In the genomic region with DNA sequence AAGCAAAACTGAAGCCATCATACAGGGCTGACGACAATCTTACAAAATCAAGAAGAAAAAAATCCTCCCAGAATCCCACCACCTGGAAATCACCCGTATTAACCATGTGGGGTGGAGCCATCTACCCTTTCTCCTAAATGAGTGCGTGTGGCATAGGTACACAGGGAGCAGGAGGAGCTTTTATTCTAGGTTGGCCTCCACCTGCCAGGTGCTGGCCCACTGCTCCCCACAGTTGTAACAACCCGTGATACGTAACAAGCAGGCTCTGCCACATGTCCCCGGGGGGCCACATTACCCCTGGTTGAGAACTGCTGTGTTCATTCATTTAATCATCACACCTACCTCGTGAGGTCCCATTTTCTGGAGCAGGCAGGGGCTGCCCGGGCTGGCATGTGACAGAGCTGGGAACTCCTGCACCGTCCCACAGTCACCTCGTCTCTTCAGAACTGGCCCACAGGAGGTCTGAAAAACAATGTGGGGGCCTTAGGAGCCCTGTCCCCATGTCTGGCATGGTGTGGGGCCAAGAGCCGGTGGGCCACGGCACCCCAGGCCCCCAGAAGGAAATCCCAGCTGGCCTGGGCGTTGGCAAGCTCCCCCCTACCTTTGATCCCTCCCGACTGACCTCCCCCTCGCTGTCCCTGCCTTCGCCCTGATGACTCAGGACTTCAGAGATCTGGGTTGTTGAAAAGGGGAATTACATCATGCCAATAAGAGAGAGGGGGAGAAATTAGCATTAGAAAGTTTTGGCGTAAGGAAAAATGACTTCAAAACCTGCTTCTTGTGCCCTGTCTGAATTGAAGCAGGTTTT, we compare ENCODE assay signal across 1 cellular context.
TF ChIP-seq lines count a peak whose summit lies in the region.

No MANE protein-coding gene starts in this region.

TF ChIP-seq in K562, 482 proteins besides CTCF, POLR2A, EP300 and RAD21 (continued from another document and continues in another):
- TF ChIP-seq TCF7 (IDR thresholded peaks at IDR 0.05; ENCODE audit: borderline replicate concordance) (peak; percentile 97), ZNF764 (CRISPR knock-in tag; IDR thresholded peaks at IDR 0.05; ENCODE audit: low read depth) (no peak), EHMT2 (IDR thresholded peaks at IDR 0.05) (no peak), PTTG1 (tag; IDR thresholded peaks at IDR 0.05; ENCODE audit: low read depth) (0 out of 2 replicates have a peak, but pooled peaks have one; percentile 43), SAFB (IDR thresholded peaks at IDR 0.05; ENCODE audit: borderline replicate concordance, low read depth, low read length) (no peak), ZNF699 (CRISPR knock-in tag; IDR thresholded peaks at IDR 0.05; ENCODE audit: insufficient replicate concordance) (no peak), PHF8 (IDR thresholded peaks at IDR 0.05; ENCODE audit: borderline replicate concordance, low read length) (no peak), MYNN (IDR thresholded peaks at IDR 0.05) (0 out of 2 replicates have a peak, but pooled peaks have one; percentile 43), MYNN (CRISPR knock-in tag; IDR thresholded peaks at IDR 0.05) (no peak), FOXA1 (IDR thresholded peaks at IDR 0.05; ENCODE audit: borderline replicate concordance) (no peak), HIVEP1 (CRISPR knock-in tag; IDR thresholded peaks at IDR 0.05) (no peak), ZNF140 (CRISPR knock-in tag; IDR thresholded peaks at IDR 0.05) (no peak), ZNF644 (tag; IDR thresholded peaks at IDR 0.05; ENCODE audit: low read depth) (no peak), RFX7 (CRISPR knock-in tag; IDR thresholded peaks at IDR 0.05) (no peak), ZKSCAN1 (IDR thresholded peaks at IDR 0.05; ENCODE audit: low read depth, low read length) (no peak; the same call in 1 of the 2 replicates), SMARCA5 (IDR thresholded peaks at IDR 0.05) (no peak), POU5F1 (IDR thresholded peaks at IDR 0.05; ENCODE audit: borderline replicate concordance, low read depth, low read length, partially characterized antibody) (no peak), CHCHD3 (CRISPR knock-in tag; IDR thresholded peaks at IDR 0.05) (no peak), NFRKB (IDR thresholded peaks at IDR 0.05; ENCODE audit: low read depth) (0 out of 2 replicates have a peak, but pooled peaks have one; percentile 72), MEF2D (tag; conservative IDR thresholded peaks at IDR 0.05; ENCODE audit: low read depth) (no peak; the same call in 1 of the 2 replicates), CCNT2 (IDR thresholded peaks at IDR 0.05; ENCODE audit: borderline replicate concordance, extremely low read depth, insufficient read length, low read depth, low read length) (no peak), SMAD1 (IDR thresholded peaks at IDR 0.05; ENCODE audit: low read depth, low read length, partially characterized antibody) (no peak), NCOA1 (IDR thresholded peaks at IDR 0.05; ENCODE audit: low read depth) (no peak)
- TF ChIP-seq, protein P1, sequence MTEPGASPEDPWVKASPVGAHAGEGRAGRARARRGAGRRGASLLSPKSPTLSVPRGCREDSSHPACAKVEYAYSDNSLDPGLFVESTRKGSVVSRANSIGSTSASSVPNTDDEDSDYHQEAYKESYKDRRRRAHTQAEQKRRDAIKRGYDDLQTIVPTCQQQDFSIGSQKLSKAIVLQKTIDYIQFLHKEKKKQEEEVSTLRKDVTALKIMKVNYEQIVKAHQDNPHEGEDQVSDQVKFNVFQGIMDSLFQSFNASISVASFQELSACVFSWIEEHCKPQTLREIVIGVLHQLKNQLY (CRISPR knock-in tag; conservative IDR thresholded peaks at IDR 0.05): no peak
- TF ChIP-seq, protein P2, sequence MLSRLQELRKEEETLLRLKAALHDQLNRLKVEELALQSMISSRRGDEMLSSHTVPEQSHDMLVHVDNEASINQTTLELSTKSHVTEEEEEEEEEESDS (CRISPR knock-in tag; IDR thresholded peaks at IDR 0.05): no peak
- TF ChIP-seq, protein P3, sequence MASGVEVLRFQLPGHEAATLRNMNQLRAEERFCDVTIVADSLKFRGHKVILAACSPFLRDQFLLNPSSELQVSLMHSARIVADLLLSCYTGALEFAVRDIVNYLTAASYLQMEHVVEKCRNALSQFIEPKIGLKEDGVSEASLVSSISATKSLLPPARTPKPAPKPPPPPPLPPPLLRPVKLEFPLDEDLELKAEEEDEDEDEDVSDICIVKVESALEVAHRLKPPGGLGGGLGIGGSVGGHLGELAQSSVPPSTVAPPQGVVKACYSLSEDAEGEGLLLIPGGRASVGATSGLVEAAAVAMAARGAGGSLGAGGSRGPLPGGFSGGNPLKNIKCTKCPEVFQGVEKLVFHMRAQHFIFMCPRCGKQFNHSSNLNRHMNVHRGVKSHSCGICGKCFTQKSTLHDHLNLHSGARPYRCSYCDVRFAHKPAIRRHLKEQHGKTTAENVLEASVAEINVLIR (CRISPR knock-in tag; IDR thresholded peaks at IDR 0.05): no peak
- TF ChIP-seq, protein P4, sequence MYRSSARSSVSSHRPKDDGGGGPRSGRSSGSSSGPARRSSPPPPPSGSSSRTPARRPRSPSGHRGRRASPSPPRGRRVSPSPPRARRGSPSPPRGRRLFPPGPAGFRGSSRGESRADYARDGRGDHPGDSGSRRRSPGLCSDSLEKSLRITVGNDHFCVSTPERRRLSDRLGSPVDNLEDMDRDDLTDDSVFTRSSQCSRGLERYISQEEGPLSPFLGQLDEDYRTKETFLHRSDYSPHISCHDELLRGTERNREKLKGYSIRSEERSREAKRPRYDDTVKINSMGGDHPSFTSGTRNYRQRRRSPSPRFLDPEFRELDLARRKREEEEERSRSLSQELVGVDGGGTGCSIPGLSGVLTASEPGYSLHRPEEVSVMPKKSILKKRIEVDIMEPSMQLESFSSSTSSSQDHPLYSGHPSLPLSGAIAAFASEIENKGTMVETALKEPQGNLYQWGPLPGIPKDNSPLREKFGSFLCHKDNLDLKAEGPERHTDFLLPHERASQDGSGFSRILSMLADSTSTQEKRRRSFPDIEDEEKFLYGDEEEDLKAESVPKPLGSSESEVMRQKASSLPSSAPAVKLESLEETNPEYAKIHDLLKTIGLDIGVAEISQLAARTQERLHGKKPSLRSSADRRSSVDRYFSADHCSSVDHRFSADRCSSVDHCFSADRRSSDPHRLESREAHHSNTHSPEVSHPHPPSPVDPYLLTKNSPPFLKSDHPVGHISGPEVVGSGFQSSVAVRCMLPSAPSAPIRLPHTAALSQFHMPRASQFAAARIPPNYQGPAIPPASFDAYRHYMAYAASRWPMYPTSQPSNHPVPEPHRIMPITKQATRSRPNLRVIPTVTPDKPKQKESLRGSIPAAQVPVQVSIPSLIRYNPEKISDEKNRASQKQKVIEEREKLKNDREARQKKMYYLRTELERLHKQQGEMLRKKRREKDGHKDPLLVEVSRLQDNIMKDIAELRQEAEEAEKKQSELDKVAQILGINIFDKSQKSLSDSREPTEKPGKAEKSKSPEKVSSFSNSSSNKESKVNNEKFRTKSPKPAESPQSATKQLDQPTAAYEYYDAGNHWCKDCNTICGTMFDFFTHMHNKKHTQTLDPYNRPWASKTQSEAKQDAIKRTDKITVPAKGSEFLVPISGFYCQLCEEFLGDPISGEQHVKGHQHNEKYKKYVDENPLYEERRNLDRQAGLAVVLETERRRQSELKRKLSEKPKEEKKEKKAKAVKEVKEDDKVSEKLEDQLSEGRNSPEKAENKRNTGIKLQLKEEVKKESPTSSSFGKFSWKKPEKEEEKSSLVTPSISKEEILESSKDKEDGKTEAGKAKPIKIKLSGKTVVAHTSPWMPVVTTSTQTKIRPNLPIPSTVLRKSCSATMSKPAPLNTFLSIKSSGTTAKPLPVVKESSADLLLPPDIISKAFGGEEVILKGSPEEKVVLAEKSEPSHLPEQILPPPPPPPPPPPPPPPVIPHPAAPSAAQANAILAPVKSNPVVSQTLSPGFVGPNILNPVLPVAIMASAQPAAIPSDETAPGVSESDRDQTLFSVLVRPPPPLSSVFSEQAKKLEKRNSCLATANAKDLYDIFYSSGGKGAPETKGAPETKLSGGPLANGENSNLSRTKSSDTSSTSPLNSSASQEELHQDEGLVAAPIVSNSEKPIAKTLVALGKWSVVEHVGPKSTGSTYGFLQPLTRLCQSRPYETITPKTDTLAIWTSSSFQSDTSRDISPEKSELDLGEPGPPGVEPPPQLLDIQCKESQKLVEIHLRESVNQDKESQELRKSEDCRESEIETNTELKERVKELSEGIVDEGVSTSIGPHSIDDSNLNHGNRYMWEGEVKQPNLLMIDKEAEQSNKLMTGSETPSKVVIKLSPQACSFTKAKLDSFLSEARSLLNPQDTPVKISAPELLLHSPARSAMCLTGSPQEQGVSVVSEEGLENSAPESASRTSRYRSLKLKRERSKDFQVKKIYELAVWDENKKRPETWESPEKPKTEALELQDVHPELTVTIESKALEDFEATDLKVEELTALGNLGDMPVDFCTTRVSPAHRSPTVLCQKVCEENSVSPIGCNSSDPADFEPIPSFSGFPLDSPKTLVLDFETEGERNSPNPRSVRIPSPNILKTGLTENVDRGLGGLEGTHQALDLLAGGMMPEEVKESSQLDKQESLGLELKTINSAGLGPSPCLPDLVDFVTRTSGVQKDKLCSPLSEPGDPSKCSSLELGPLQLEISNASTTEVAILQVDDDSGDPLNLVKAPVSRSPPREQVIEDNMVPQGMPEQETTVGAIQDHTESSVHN (IDR thresholded peaks at IDR 0.05; ENCODE audit: borderline replicate concordance in 1 of 2, low read depth in 1 of 2): 0 out of 4 replicates have a peak, but pooled peaks of 1 of the 2 experiments have one; percentile 18
- TF ChIP-seq, protein P5, sequence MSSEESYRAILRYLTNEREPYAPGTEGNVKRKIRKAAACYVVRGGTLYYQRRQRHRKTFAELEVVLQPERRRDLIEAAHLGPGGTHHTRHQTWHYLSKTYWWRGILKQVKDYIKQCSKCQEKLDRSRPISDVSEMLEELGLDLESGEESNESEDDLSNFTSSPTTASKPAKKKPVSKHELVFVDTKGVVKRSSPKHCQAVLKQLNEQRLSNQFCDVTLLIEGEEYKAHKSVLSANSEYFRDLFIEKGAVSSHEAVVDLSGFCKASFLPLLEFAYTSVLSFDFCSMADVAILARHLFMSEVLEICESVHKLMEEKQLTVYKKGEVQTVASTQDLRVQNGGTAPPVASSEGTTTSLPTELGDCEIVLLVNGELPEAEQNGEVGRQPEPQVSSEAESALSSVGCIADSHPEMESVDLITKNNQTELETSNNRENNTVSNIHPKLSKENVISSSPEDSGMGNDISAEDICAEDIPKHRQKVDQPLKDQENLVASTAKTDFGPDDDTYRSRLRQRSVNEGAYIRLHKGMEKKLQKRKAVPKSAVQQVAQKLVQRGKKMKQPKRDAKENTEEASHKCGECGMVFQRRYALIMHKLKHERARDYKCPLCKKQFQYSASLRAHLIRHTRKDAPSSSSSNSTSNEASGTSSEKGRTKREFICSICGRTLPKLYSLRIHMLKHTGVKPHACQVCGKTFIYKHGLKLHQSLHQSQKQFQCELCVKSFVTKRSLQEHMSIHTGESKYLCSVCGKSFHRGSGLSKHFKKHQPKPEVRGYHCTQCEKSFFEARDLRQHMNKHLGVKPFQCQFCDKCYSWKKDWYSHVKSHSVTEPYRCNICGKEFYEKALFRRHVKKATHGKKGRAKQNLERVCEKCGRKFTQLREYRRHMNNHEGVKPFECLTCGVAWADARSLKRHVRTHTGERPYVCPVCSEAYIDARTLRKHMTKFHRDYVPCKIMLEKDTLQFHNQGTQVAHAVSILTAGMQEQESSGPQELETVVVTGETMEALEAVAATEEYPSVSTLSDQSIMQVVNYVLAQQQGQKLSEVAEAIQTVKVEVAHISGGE (CRISPR knock-in tag; IDR thresholded peaks at IDR 0.05): no peak
- TF ChIP-seq, protein P6, sequence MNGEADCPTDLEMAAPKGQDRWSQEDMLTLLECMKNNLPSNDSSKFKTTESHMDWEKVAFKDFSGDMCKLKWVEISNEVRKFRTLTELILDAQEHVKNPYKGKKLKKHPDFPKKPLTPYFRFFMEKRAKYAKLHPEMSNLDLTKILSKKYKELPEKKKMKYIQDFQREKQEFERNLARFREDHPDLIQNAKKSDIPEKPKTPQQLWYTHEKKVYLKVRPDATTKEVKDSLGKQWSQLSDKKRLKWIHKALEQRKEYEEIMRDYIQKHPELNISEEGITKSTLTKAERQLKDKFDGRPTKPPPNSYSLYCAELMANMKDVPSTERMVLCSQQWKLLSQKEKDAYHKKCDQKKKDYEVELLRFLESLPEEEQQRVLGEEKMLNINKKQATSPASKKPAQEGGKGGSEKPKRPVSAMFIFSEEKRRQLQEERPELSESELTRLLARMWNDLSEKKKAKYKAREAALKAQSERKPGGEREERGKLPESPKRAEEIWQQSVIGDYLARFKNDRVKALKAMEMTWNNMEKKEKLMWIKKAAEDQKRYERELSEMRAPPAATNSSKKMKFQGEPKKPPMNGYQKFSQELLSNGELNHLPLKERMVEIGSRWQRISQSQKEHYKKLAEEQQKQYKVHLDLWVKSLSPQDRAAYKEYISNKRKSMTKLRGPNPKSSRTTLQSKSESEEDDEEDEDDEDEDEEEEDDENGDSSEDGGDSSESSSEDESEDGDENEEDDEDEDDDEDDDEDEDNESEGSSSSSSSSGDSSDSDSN (IDR thresholded peaks at IDR 0.05; ENCODE audit: borderline replicate concordance in 1 of 2, low read depth in 2 of 2, low read length in 2 of 2): no peak
- TF ChIP-seq, protein P7, sequence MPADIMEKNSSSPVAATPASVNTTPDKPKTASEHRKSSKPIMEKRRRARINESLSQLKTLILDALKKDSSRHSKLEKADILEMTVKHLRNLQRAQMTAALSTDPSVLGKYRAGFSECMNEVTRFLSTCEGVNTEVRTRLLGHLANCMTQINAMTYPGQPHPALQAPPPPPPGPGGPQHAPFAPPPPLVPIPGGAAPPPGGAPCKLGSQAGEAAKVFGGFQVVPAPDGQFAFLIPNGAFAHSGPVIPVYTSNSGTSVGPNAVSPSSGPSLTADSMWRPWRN (IDR thresholded peaks at IDR 0.05; ENCODE audit: low read depth): no peak
- TF ChIP-seq, protein P8, sequence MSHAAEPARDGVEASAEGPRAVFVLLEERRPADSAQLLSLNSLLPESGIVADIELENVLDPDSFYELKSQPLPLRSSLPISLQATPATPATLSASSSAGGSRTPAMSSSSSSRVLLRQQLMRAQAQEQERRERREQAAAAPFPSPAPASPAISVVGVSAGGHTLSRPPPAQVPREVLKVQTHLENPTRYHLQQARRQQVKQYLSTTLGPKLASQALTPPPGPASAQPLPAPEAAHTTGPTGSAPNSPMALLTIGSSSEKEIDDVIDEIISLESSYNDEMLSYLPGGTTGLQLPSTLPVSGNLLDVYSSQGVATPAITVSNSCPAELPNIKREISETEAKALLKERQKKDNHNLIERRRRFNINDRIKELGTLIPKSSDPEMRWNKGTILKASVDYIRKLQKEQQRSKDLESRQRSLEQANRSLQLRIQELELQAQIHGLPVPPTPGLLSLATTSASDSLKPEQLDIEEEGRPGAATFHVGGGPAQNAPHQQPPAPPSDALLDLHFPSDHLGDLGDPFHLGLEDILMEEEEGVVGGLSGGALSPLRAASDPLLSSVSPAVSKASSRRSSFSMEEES (CRISPR knock-in tag; IDR thresholded peaks at IDR 0.05): no peak
- TF ChIP-seq, protein P9, sequence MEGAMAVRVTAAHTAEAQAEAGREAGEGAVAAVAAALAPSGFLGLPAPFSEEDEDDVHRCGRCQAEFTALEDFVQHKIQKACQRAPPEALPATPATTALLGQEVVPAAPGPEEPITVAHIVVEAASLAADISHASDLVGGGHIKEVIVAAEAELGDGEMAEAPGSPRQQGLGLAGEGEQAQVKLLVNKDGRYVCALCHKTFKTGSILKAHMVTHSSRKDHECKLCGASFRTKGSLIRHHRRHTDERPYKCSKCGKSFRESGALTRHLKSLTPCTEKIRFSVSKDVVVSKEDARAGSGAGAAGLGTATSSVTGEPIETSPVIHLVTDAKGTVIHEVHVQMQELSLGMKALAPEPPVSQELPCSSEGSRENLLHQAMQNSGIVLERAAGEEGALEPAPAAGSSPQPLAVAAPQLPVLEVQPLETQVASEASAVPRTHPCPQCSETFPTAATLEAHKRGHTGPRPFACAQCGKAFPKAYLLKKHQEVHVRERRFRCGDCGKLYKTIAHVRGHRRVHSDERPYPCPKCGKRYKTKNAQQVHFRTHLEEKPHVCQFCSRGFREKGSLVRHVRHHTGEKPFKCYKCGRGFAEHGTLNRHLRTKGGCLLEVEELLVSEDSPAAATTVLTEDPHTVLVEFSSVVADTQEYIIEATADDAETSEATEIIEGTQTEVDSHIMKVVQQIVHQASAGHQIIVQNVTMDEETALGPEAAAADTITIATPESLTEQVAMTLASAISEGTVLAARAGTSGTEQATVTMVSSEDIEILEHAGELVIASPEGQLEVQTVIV (CRISPR knock-in tag; IDR thresholded peaks at IDR 0.05; ENCODE audit: borderline replicate concordance): no peak
